In the genomic region with DNA sequence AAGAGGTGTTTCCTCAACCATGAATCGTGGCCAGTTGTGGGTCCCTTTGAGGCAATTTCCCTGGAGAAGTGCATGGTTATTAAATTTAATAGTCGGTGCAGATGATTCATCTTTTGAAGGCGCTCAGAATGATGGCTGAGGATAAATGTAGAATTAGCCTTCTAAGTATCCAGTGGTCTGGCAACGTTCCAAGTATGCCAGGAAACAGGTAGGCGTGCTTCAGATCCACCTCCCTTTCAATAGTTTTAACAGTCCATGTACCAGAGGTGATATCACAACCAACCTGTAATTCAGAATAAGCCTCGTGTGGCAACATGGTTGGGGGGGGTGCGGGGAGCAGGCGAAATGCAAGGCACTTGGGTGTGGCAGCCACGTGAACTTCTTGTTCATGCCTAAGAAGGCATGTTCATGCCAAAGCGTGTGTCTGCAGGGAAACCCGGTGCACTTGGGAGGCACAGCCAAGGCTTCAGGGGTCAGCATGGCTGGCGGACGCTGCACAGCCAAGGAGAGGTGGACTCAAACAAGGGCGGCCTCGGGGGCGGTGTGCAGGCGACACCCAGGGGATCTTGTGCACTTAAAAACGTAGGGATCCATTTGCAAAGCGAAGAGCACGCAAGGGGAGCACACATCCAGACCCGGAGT, we compare ENCODE assay signal across 8 cellular contexts. TPM values are rescaled to one million over a fixed set of nuclear protein-coding genes. Genes with fewer than 3 reads are reported as not detected.
A peak's percentile ranks its signal among the peaks of the same experiment; 100 is the strongest.
DNase-seq lines count a peak whose midpoint lies in the region; ATAC-seq, FAIRE-seq and TF ChIP-seq lines count a peak whose summit lies in the region.

No MANE protein-coding gene starts in this region.

- H3K9me3 ChIP-seq in naive thymus-derived CD4-positive, alpha-beta T cell (ENCODE audit: control insufficient read depth in 2 of 3, low read length in 3 of 3) = no peaks in the 10 kb centered on the region

- H3K4me3 ChIP-seq in naive thymus-derived CD4-positive, alpha-beta T cell (ENCODE audit: low read length) = no peak overlapping the region

- peaks cover 26% of the 10 kb centered on the region for H3K4me1 Mint-ChIP-seq in activated T-helper 2 cell treated with anti-CD3 and anti-CD28 coated beads, Interferon-gamma antibody, Interleukin-2, Interleukin-4, amounts not matched to agents 10 μg/mL and 5 μg/mL and 100 μg/mL, durations not matched to agents 14 hours and 24 hours and 36 hours (ENCODE audit: low read depth)
- peaks cover 11 to 33% (median 22%) of the 10 kb centered on the region in 7 donors for H3K4me1 Mint-ChIP-seq in naive thymus-derived CD4-positive, alpha-beta T cell

- H3K36me3 Mint-ChIP-seq in activated T-helper 2 cell treated with anti-CD3 and anti-CD28 coated beads, Interferon-gamma antibody, Interleukin-2, Interleukin-4, amounts not matched to agents 10 μg/mL and 5 μg/mL and 100 μg/mL, durations not matched to agents 14 hours and 24 hours and 36 hours (ENCODE audit: low read depth) = no peaks in the 10 kb centered on the region
- H3K36me3 Mint-ChIP-seq in naive thymus-derived CD4-positive, alpha-beta T cell = no peaks in the 10 kb centered on the region

- DNase-seq in DMS53 (lab: John Stamatoyannopoulos, UW) (peak; percentile 82), NCI-H2029 (lab: John Stamatoyannopoulos, UW) (peak; percentile 92), putamen (ENCODE audit: low spot score) (no peak), GM19239 (ENCODE audit: insufficient read length, low spot score) (no peak), HEK293T (ENCODE audit: extremely low spot score) (no peak)
- no peak for DNase-seq in activated T-helper 2 cell treated with anti-CD3 and anti-CD28 coated beads, Interferon-gamma antibody, Interleukin-2, Interleukin-4, amounts not matched to agents 10 μg/mL and 5 μg/mL and 100 μg/mL, durations not matched to agents 14 hours and 24 hours and 36 hours (ENCODE audit: low spot score)
- peak in 6 of 9 donors; percentile 19 to 48 (median 29) for DNase-seq in naive thymus-derived CD4-positive, alpha-beta T cell

- intact Hi-C loops in activated T-helper 2 cell treated with anti-CD3 and anti-CD28 coated beads, Interferon-gamma antibody, Interleukin-2, Interleukin-4, amounts not matched to agents 10 μg/mL and 5 μg/mL and 100 μg/mL, durations not matched to agents 14 hours and 24 hours and 36 hours (cut with micrococcal nuclease) = no loop called here
- intact Hi-C loops in naive thymus-derived CD4-positive, alpha-beta T cell (cut with micrococcal nuclease) = no loop called here

- H3K27ac Mint-ChIP-seq in activated T-helper 2 cell treated with anti-CD3 and anti-CD28 coated beads, Interferon-gamma antibody, Interleukin-2, Interleukin-4, amounts not matched to agents 10 μg/mL and 5 μg/mL and 100 μg/mL, durations not matched to agents 14 hours and 24 hours and 36 hours = no peak overlapping the region
- H3K27ac Mint-ChIP-seq in naive thymus-derived CD4-positive, alpha-beta T cell = peak overlapping the region in 2 of 9 donors; percentile 28 to 70

- no peaks in the 10 kb centered on the region for H3K9me3 Mint-ChIP-seq in activated T-helper 2 cell treated with anti-CD3 and anti-CD28 coated beads, Interferon-gamma antibody, Interleukin-2, Interleukin-4, amounts not matched to agents 10 μg/mL and 5 μg/mL and 100 μg/mL, durations not matched to agents 14 hours and 24 hours and 36 hours
- no peaks in the 10 kb centered on the region for H3K9me3 Mint-ChIP-seq in naive thymus-derived CD4-positive, alpha-beta T cell

- peaks cover 13% of the 10 kb centered on the region for H3K27me3 Mint-ChIP-seq in activated T-helper 2 cell treated with anti-CD3 and anti-CD28 coated beads, Interferon-gamma antibody, Interleukin-2, Interleukin-4, amounts not matched to agents 10 μg/mL and 5 μg/mL and 100 μg/mL, durations not matched to agents 14 hours and 24 hours and 36 hours (ENCODE audit: low read depth)
- H3K27me3 Mint-ChIP-seq in naive thymus-derived CD4-positive, alpha-beta T cell = peaks cover 12 to 50% (median 18%) of the 10 kb centered on the region in 5 donors

- H3K4me3 Mint-ChIP-seq in activated T-helper 2 cell treated with anti-CD3 and anti-CD28 coated beads, Interferon-gamma antibody, Interleukin-2, Interleukin-4, amounts not matched to agents 10 μg/mL and 5 μg/mL and 100 μg/mL, durations not matched to agents 14 hours and 24 hours and 36 hours (ENCODE audit: low read depth) = peak overlapping the region; percentile 33
- H3K4me3 Mint-ChIP-seq in naive thymus-derived CD4-positive, alpha-beta T cell = peak overlapping the region; percentile 20 to 87 (median 78)

- H3K4me1 ChIP-seq in naive thymus-derived CD4-positive, alpha-beta T cell (ENCODE audit: control insufficient read depth in 2 of 2, insufficient read depth in 2 of 2, low read length in 2 of 2) = peaks cover 6 to 28% of the 10 kb centered on the region in 2 donors

- POLR2A ChIA-PET in naive thymus-derived CD4-positive, alpha-beta T cell (lab: Charles Lee) = no interaction called here
- POLR2A ChIA-PET in HEK293T (lab: Yijun Ruan, JAX) = no interaction called here

- CTCF ChIA-PET in naive thymus-derived CD4-positive, alpha-beta T cell (lab: Charles Lee) = no interaction called here
- CTCF ChIA-PET in HEK293T (lab: Yijun Ruan, JAX) = interaction anchor here (0.9 kb wide), 1 partner anchor 19 kb away, joined by 4 read pairs; no protein-coding TSS in a partner anchor

- no peak for FAIRE-seq in GM19239 (lab: Jason Lieb, UNC)

- H3K27ac ChIP-seq in naive thymus-derived CD4-positive, alpha-beta T cell (ENCODE audit: low read depth, low read length) = no peak overlapping the region

- H3K27me3 ChIP-seq in naive thymus-derived CD4-positive, alpha-beta T cell (ENCODE audit: control insufficient read depth in 2 of 2, insufficient read depth in 2 of 2, low read length in 2 of 2) = peaks cover 0 to 3% of the 10 kb centered on the region in 2 donors

- ATAC-seq in naive thymus-derived CD4-positive, alpha-beta T cell = no peak
- no peak for ATAC-seq in HG03460 (IDR thresholded peaks at IDR 0.05; ENCODE audit: unreplicated experiment)

- no peaks in the 10 kb centered on the region for H3K36me3 ChIP-seq in naive thymus-derived CD4-positive, alpha-beta T cell (ENCODE audit: control insufficient read depth in 2 of 3, insufficient read depth in 3 of 3, low read length in 3 of 3)

TF ChIP-seq in HEK293T, 16 proteins besides CTCF, POLR2A, EP300 and RAD21:
- TF ChIP-seq FOXA1 (IDR thresholded peaks at IDR 0.05) = no peak

RNA-seq across cellular contexts. Expression of a gene that starts 5.2 kb away (rescaled TPM):
- 14.4 TPM in 2 replicates for total RNA-seq in activated T-helper 2 cell treated with anti-CD3 and anti-CD28 coated beads, Interferon-gamma antibody, Interleukin-2, Interleukin-4, amounts not matched to agents 10 μg/mL and 5 μg/mL and 100 μg/mL, durations not matched to agents 14 hours and 24 hours and 36 hours
- 1 to 10 TPM in 1 of 5 experiments, not detected in 4; 4.8 TPM for total RNA-seq in naive thymus-derived CD4-positive, alpha-beta T cell
- not detected for polyA plus RNA-seq in naive thymus-derived CD4-positive, alpha-beta T cell

Comparison
In these comparisons a context has a peak if more than half of its experiments do, and no peak if none do; other contexts are left out.
1. DNase-seq: peak in DMS53 (single experiment), NCI-H2029 (single experiment) and naive thymus-derived CD4-positive, alpha-beta T cell (6 of 9); none in activated T-helper 2 cell treated with anti-CD3 and anti-CD28 coated beads, Interferon-gamma antibody, Interleukin-2, Interleukin-4, amounts not matched to agents 10 μg/mL and 5 μg/mL and 100 μg/mL, durations not matched to agents 14 hours and 24 hours and 36 hours (single experiment), putamen (single experiment), GM19239 (single experiment) and HEK293T (single experiment).